Comparison of ENCODE assay signal across 8 cellular contexts in the genomic region with DNA sequence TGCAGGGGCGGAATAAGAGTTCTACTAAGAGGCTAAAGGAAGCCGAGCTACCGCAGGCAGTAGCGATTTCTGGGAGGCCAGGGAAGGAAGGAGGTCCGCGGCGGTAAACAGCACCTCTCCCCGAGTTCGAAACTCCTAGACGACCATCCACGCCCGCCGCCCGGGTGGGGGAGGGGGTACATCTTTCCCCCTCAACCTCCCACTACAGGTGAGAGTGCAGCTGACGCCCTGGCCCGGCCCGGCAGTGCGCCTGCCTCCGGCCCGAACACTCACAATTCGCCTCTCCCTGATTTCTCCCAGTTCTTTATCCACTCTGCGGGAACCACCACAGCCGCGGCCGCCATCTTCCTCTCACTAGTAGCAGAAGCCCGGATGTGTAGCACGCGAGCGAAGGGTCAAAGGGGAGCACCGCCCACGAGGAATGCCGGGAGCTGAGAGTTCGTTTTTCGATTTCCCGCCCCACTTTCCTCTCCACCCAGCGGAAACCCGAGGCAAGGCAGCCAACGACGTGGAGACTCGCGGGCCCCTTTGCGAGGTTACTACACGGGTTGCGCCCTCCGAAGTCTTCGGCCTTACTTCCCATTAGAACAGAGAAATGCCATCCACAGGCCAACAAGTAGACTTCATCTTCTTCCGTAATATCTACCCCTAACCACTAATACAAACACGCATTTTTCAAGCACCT. TPM values are rescaled to one million over a fixed set of nuclear protein-coding genes. Genes with fewer than 3 reads are reported as not detected.
DNase-seq lines count a peak whose midpoint lies in the region; ATAC-seq and TF ChIP-seq lines count a peak whose summit lies in the region.

A gene with protein sequence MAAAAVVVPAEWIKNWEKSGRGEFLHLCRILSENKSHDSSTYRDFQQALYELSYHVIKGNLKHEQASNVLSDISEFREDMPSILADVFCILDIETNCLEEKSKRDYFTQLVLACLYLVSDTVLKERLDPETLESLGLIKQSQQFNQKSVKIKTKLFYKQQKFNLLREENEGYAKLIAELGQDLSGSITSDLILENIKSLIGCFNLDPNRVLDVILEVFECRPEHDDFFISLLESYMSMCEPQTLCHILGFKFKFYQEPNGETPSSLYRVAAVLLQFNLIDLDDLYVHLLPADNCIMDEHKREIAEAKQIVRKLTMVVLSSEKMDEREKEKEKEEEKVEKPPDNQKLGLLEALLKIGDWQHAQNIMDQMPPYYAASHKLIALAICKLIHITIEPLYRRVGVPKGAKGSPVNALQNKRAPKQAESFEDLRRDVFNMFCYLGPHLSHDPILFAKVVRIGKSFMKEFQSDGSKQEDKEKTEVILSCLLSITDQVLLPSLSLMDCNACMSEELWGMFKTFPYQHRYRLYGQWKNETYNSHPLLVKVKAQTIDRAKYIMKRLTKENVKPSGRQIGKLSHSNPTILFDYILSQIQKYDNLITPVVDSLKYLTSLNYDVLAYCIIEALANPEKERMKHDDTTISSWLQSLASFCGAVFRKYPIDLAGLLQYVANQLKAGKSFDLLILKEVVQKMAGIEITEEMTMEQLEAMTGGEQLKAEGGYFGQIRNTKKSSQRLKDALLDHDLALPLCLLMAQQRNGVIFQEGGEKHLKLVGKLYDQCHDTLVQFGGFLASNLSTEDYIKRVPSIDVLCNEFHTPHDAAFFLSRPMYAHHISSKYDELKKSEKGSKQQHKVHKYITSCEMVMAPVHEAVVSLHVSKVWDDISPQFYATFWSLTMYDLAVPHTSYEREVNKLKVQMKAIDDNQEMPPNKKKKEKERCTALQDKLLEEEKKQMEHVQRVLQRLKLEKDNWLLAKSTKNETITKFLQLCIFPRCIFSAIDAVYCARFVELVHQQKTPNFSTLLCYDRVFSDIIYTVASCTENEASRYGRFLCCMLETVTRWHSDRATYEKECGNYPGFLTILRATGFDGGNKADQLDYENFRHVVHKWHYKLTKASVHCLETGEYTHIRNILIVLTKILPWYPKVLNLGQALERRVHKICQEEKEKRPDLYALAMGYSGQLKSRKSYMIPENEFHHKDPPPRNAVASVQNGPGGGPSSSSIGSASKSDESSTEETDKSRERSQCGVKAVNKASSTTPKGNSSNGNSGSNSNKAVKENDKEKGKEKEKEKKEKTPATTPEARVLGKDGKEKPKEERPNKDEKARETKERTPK (N-terminal part only) (minus strand): TSS at position 374 of the 685 bp plus-strand sequence. CDS start 30 bp downstream, at position 344.

- H3F3A ChIP-seq in neural progenitor cell (ENCODE audit: low read depth): no peaks in the 10 kb centered on the region

- H2BK120ac ChIP-seq in H9 (ENCODE audit: low read depth, low read length, poor library complexity, severe bottlenecking): no peak within 1 kb of the TSS

- H3K9ac ChIP-seq in H9 (ENCODE audit: extremely low read depth, insufficient read length, low read length) (peak within 1 kb of the TSS; percentile 70), neural progenitor cell (peak within 1 kb of the TSS; percentile 60)

- H3K23me2 ChIP-seq in H9 (ENCODE audit: insufficient read length, low read depth, low read length, poor library complexity, severe bottlenecking): peaks cover 6% of the 10 kb centered on the region

- no peak within 1 kb of the TSS for H3K27ac ChIP-seq in H9 (ENCODE audit: insufficient read length, low read depth, low read length)
- H3K27ac ChIP-seq in foreskin keratinocyte: peak within 1 kb of the TSS; percentile 89
- no peak within 1 kb of the TSS for H3K27ac ChIP-seq in neural progenitor cell

- H3K27me3 Mint-ChIP-seq in H9 (ENCODE audit: low read depth) (no peaks in the 10 kb centered on the region; the same call in 1 of the 2 replicates), neural progenitor cell (ENCODE audit: insufficient read depth, low read depth) (no peaks in the 10 kb centered on the region)

- H4K91ac ChIP-seq in H9 (ENCODE audit: insufficient read length, low read depth, low read length): no peak within 1 kb of the TSS

- peak within 1 kb of the TSS; percentile 73 for H3K56ac ChIP-seq in H9 (ENCODE audit: insufficient read length, low read depth, low read length)

- H3K79me2 ChIP-seq in H9 (ENCODE audit: insufficient read depth, low read length) (peaks cover 6% of the 10 kb centered on the region; the same call in 1 of the 2 replicates), neural progenitor cell (ENCODE audit: low read depth) (peaks cover 50% of the 10 kb centered on the region)

- WGBS in H9 (ENCODE audit: extremely low coverage, insufficient read length, low lambda C conversion rate): no CpG with 5 or more reads among the region's 48 CpGs

- H3K36me3 Mint-ChIP-seq in H9 (ENCODE audit: insufficient read depth in 1 of 3, low read depth in 3 of 3) (peaks cover 12 to 19% (median 14%) of the 10 kb centered on the region in 3 experiments; a peak in 6 of 7 replicates), neural progenitor cell (no peaks in the 10 kb centered on the region)

- H3K4me3 Mint-ChIP-seq in H9 (peak within 1 kb of the TSS; percentile 89 to 90), neural progenitor cell (peak within 1 kb of the TSS; percentile 91)

- no peaks in the 10 kb centered on the region for H4K20me1 ChIP-seq in H9 (ENCODE audit: control insufficient read depth, insufficient read depth, insufficient read length)
- peaks cover 28% of the 10 kb centered on the region for H4K20me1 ChIP-seq in neural progenitor cell (ENCODE audit: low read depth)

- H2BK5ac ChIP-seq in H9 (ENCODE audit: insufficient read length, low read length): no peak within 1 kb of the TSS

- no peak within 1 kb of the TSS for H4K8ac ChIP-seq in H9 (replicated peaks; ENCODE audit: insufficient read length, low read depth, low read length)

- H3K18ac ChIP-seq in H9 (ENCODE audit: insufficient read length, low read depth, low read length): peak within 1 kb of the TSS; percentile 88

- H2AFZ ChIP-seq in H9 (ENCODE audit: low read length) (no peak within 1 kb of the TSS), neural progenitor cell (replicated peaks) (peak within 1 kb of the TSS; percentile 84)

- H3K14ac ChIP-seq in H9 (ENCODE audit: insufficient read depth, low read length): peak within 1 kb of the TSS; percentile 96

- H3K4me2 ChIP-seq in H9 (ENCODE audit: insufficient read depth, insufficient read length, low read length): peak within 1 kb of the TSS; percentile 93
- peak within 1 kb of the TSS; percentile 83 for H3K4me2 ChIP-seq in neural progenitor cell

- peaks cover 26 to 63% of the 10 kb centered on the region in 2 experiments for H3K9me3 Mint-ChIP-seq in H9
- peaks cover 14% of the 10 kb centered on the region for H3K9me3 Mint-ChIP-seq in neural progenitor cell

- H3K27ac Mint-ChIP-seq in H9: peak within 1 kb of the TSS; percentile 58 to 97 (median 93)
- peak within 1 kb of the TSS; percentile 90 for H3K27ac Mint-ChIP-seq in neural progenitor cell

- peak; percentile 93 for ATAC-seq in foreskin keratinocyte

- H3K4me1 ChIP-seq in H9 (ENCODE audit: insufficient read depth, low read length) (no peaks in the 10 kb centered on the region), foreskin keratinocyte (no peaks in the 10 kb centered on the region), neural progenitor cell (no peaks in the 10 kb centered on the region)

- peak within 1 kb of the TSS; percentile 86 for H3K4me3 ChIP-seq in MG63
- H3K4me3 ChIP-seq in neural progenitor cell: peak within 1 kb of the TSS; percentile 81

- no peak within 1 kb of the TSS for H2BK15ac ChIP-seq in H9 (ENCODE audit: low read depth, low read length)

- TF ChIP-seq CTCF in H9 (conservative IDR thresholded peaks at IDR 0.05) (peak; percentile 23; the same call in 1 of the 3 replicates), foreskin keratinocyte (conservative IDR thresholded peaks at IDR 0.05) (peak; percentile 45), neural progenitor cell (IDR thresholded peaks at IDR 0.05) (peak; percentile 17)

- no peak within 1 kb of the TSS for H3T11ph ChIP-seq in H9 (ENCODE audit: low read length)

- H3K27me3 ChIP-seq in H9 (ENCODE audit: insufficient read depth, low read length) (no peaks in the 10 kb centered on the region), MG63 (no peaks in the 10 kb centered on the region), foreskin keratinocyte (no peaks in the 10 kb centered on the region), neural progenitor cell (no peaks in the 10 kb centered on the region)

- H2AK5ac ChIP-seq in H9 (ENCODE audit: insufficient read length, low read length): no peak within 1 kb of the TSS

- no peak within 1 kb of the TSS for H4K5ac ChIP-seq in H9 (ENCODE audit: insufficient read length, low read depth, low read length)

- H3K36me3 ChIP-seq in MG63: peaks cover 11% of the 10 kb centered on the region
- H3K36me3 ChIP-seq in neural progenitor cell: no peaks in the 10 kb centered on the region

- H3K4me1 Mint-ChIP-seq in H9 (peaks cover 3 to 9% of the 10 kb centered on the region in 2 experiments; a peak in 2 of 4 replicates), neural progenitor cell (peaks cover 17% of the 10 kb centered on the region)

- H3K79me1 ChIP-seq in H9 (ENCODE audit: insufficient read depth, low read depth, low read length, poor library complexity, severe bottlenecking): no peaks in the 10 kb centered on the region

- H3K9me3 ChIP-seq in H9 (ENCODE audit: control insufficient read depth, low read depth, low read length) (peaks cover 15% of the 10 kb centered on the region), MG63 (no peaks in the 10 kb centered on the region), neural progenitor cell (ENCODE audit: low read depth) (peaks cover 4% of the 10 kb centered on the region)

- no peak within 1 kb of the TSS for H3K23ac ChIP-seq in H9 (ENCODE audit: insufficient read length, low read depth, low read length)

- no peak within 1 kb of the TSS for H3K4ac ChIP-seq in H9 (ENCODE audit: low read depth, low read length)

- H2BK20ac ChIP-seq in H9 (ENCODE audit: low read depth, low read length, poor library complexity, severe bottlenecking): no peak within 1 kb of the TSS

- peak; percentile 74 for DNase-seq in GDM1 (lab: John Stamatoyannopoulos, UW)
- peak; percentile 71 for DNase-seq in H9
- peak; percentile 89 for DNase-seq in MG63
- peak; percentile 91 for DNase-seq in SIG-M5 treated with dmso at 0.1 percent for 504 hours (lab: John Stamatoyannopoulos, UW; ENCODE audit: unreplicated experiment)
- DNase-seq in activated gamma-delta T cell treated with anti-CD3 and anti-CD28 coated beads, Interleukin-2, amount 50 U/mL, for 16 hours (ENCODE audit: low read depth): peak; percentile 55
- peak; percentile 39 to 64 for DNase-seq in foreskin keratinocyte
- DNase-seq in neural progenitor cell (ENCODE audit: low spot score): peak; percentile 68
- DNase-seq in stromal cell of bone marrow (ENCODE audit: low read depth): peak; percentile 75

- no peak within 1 kb of the TSS for H2BK12ac ChIP-seq in H9 (ENCODE audit: insufficient read length, low read depth, low read length)

RNA-seq across cellular contexts. Expression of the gene that starts here (rescaled TPM):
- total RNA-seq in H9 (2021): 70.5 and 72.1 TPM in 2 replicates
- total RNA-seq in MG63 (2014; rRNA removed; shearing (Covaris generic); ENCODE audit: low replicate concordance): 29.8 and 30.6 TPM in 2 replicates
- 48.8 and 49.0 TPM in 2 replicates for total RNA-seq in foreskin keratinocyte
- 24.4 and 29.6 TPM in 2 replicates for polyA plus RNA-seq in foreskin keratinocyte
- total RNA-seq in neural progenitor cell (ENCODE audit: low replicate concordance): 115 and 201 TPM in 2 replicates
